ENCODE assay signal across 18 cellular contexts in genomic region chrX:69282893-69283690, GRCh38.
A peak's percentile ranks its signal among the peaks of the same experiment; 100 is the strongest.
DNase-seq lines count a peak whose midpoint lies in the region; ATAC-seq and TF ChIP-seq lines count a peak whose summit lies in the region.
"Had no signal": no experiment of that assay in that cellular context is flagged by ENCODE, and none has a peak within 500 bp of the region (broad histone marks: within the 10 kb centered on the region; RNA-seq: fewer than 3 reads in every experiment).

No MANE protein-coding gene starts in this region.

- TF ChIP-seq CTCF in WTC11 (IDR thresholded peaks at IDR 0.05) (no peak), fibroblast of the aortic adventitia (IDR thresholded peaks at IDR 0.05; ENCODE audit: insufficient read depth, low read length) (peak; percentile 2), type B pancreatic cell (conservative IDR thresholded peaks at IDR 0.05) (peak; percentile 16)

- no peak overlapping the region for H3K4me3 ChIP-seq in fibroblast of the aortic adventitia (ENCODE audit: low read depth, low read length)
- H3K4me3 ChIP-seq: BLaER1 treated with 17β-estradiol and CSF1 and Interleukin-3, amounts not matched to agents 10 nM and 100 nM; GM23248; SJCRH30 had no signal

- POLR2A ChIA-PET in WTC11 (lab: Charles Lee): no interaction called here

- H3K27me3 Mint-ChIP-seq in WTC11 (ENCODE audit: low read depth): peaks cover 85% of the 10 kb centered on the region
- H3K27me3 Mint-ChIP-seq in type B pancreatic cell: no peaks in the 10 kb centered on the region

- H3K27ac Mint-ChIP-seq in WTC11: no peak overlapping the region
- H3K27ac Mint-ChIP-seq in type B pancreatic cell: no peak overlapping the region

- H3K9me3 Mint-ChIP-seq in WTC11 (no peaks in the 10 kb centered on the region), type B pancreatic cell (no peaks in the 10 kb centered on the region)

- H3K4me3 Mint-ChIP-seq in WTC11 (no peak overlapping the region), type B pancreatic cell (no peak overlapping the region)

- DNase-seq in NCI-H82 (lab: John Stamatoyannopoulos, UW) (peak; percentile 23), NCI-H82 treated with DMSO at 0.1 percent for 48 hours (lab: John Stamatoyannopoulos, UW; ENCODE audit: unreplicated experiment) (no peak), WTC11 (ENCODE audit: low spot score) (peak; percentile 26), fibroblast of the aortic adventitia (ENCODE audit: low read depth) (no peak), type B pancreatic cell (ENCODE audit: extremely low spot score, unreplicated experiment) (no peak), glomerular visceral epithelial cell (ENCODE audit: extremely low spot score) (no peak)
- no peak for DNase-seq in stimulated activated CD4-positive, alpha-beta T cell treated with anti-CD3 and anti-CD28 coated beads, Interleukin-15, amount 100 ng/mL, for 24 hours
- DNase-seq: 8988T; DMS153; GM23248; NCI-H1105 treated with DMSO at 0.1 percent for 48 hours; NCI-H1930; NCI-H510A treated with DMSO at 0.1 percent for 48 hours; NK-92 treated with Interleukin-12 subunit alpha and Interleukin-12 subunit beta, amount 100 ng/mL, for 24 hours; OCI-M1; SJCRH30 had no signal

- peaks cover 26% of the 10 kb centered on the region for H3K4me1 Mint-ChIP-seq in WTC11
- H3K4me1 Mint-ChIP-seq in type B pancreatic cell (ENCODE audit: unreplicated experiment): peaks cover 24% of the 10 kb centered on the region

- H3K36me3 Mint-ChIP-seq in WTC11 (no peaks in the 10 kb centered on the region), type B pancreatic cell (no peaks in the 10 kb centered on the region)

- CTCF ChIA-PET in WTC11 (lab: Charles Lee): interaction anchor here (0.5 to 4.2 kb wide), 23 partner anchors 8 to 549 kb away, joined by 3 to 85 read pairs (median 4); partner anchors contain the start of genes EFNB1 and PJA1

- ATAC-seq in WTC11 (peak; percentile 38), GM18873 (IDR thresholded peaks at IDR 0.05; ENCODE audit: low FRiP score, unreplicated experiment) (no peak)

TF ChIP-seq in WTC11, 78 proteins besides CTCF, POLR2A, EP300 and RAD21:
- TF ChIP-seq SP1 (CRISPR knock-in tag; conservative IDR thresholded peaks at IDR 0.05) (no peak), ERG (CRISPR knock-in tag; IDR thresholded peaks at IDR 0.05) (no peak), EMX1 (CRISPR knock-in tag; IDR thresholded peaks at IDR 0.05) (no peak), ZNF396 (CRISPR knock-in tag; IDR thresholded peaks at IDR 0.05; ENCODE audit: borderline replicate concordance) (no peak), JAZF1 (CRISPR knock-in tag; IDR thresholded peaks at IDR 0.05) (no peak), CREB1 (CRISPR knock-in tag; IDR thresholded peaks at IDR 0.05) (no peak), GABPB1 (CRISPR knock-in tag; IDR thresholded peaks at IDR 0.05) (no peak), SMAD3 (CRISPR knock-in tag; IDR thresholded peaks at IDR 0.05; ENCODE audit: borderline replicate concordance) (no peak), JUN (CRISPR knock-in tag; IDR thresholded peaks at IDR 0.05) (no peak), ZNF317 (CRISPR knock-in tag; IDR thresholded peaks at IDR 0.05; ENCODE audit: borderline replicate concordance, low read depth) (no peak), ETV6 (CRISPR knock-in tag; IDR thresholded peaks at IDR 0.05) (no peak), PREB (CRISPR knock-in tag; IDR thresholded peaks at IDR 0.05; ENCODE audit: borderline replicate concordance) (no peak), FOXP1 (CRISPR knock-in tag; IDR thresholded peaks at IDR 0.05; ENCODE audit: borderline replicate concordance) (no peak), MXD4 (CRISPR knock-in tag; IDR thresholded peaks at IDR 0.05; ENCODE audit: borderline replicate concordance) (no peak), ZNF263 (CRISPR knock-in tag; IDR thresholded peaks at IDR 0.05; ENCODE audit: low read depth) (no peak)

Comparison
In these comparisons a context has a peak if more than half of its experiments do, and no peak if none do; other contexts are left out.
1. DNase-seq: peak in NCI-H82 (single experiment) and WTC11 (single experiment); none in NCI-H82 treated with DMSO at 0.1 percent for 48 hours (single experiment), fibroblast of the aortic adventitia (single experiment), type B pancreatic cell (single experiment), stimulated activated CD4-positive, alpha-beta T cell treated with anti-CD3 and anti-CD28 coated beads, Interleukin-15, amount 100 ng/mL, for 24 hours (single experiment) and glomerular visceral epithelial cell (single experiment).